ENCODE assay signal across 19 cellular contexts in genomic region chr9:93122721-93123221, GRCh38. TPM values are rescaled to one million over a fixed set of nuclear protein-coding genes. Genes with fewer than 3 reads are reported as not detected.
DNase-seq lines count a peak whose midpoint lies in the region; ATAC-seq and TF ChIP-seq lines count a peak whose summit lies in the region.
"Had no signal": no experiment of that assay in that cellular context is flagged by ENCODE, and none has a peak within 500 bp of the region (broad histone marks: within the 10 kb centered on the region; RNA-seq: fewer than 3 reads in every experiment).

No MANE protein-coding gene starts in this region.

- no peaks in the 10 kb centered on the region for H3K27me3 ChIP-seq in right cardiac atrium (ENCODE audit: control insufficient read depth, insufficient read depth)
- H3K27me3 ChIP-seq in heart right ventricle, result no peaks in the 10 kb centered on the region
- no peaks in the 10 kb centered on the region for H3K27me3 ChIP-seq in adrenal gland

- intact Hi-C loops in right cardiac atrium (cut with DNase I) (no loop called here), heart right ventricle (cut with DNase I) (no loop called here), adrenal gland (cut with DNase I) (no loop called here), natural killer cell (cut with micrococcal nuclease) (no loop called here), MCF 10A (cut with micrococcal nuclease) (no loop called here)

- H3K4me1 Mint-ChIP-seq in natural killer cell (peaks cover 27 to 62% of the 10 kb centered on the region in 2 donors), MCF 10A (ENCODE audit: insufficient read depth, unreplicated experiment) (peaks cover 22% of the 10 kb centered on the region)

- no peak overlapping the region for H3K4me3 Mint-ChIP-seq in natural killer cell
- H3K4me3 Mint-ChIP-seq in MCF 10A (ENCODE audit: unreplicated experiment), result no peak overlapping the region
- H3K4me3 Mint-ChIP-seq: activated T-helper 1 cell treated with anti-CD3 and anti-CD28 coated beads, Interleukin-12 subunit alpha, Interleukin-12 subunit beta, Interleukin-2, Interleukin-4 antibody, amounts not matched to agents 30 ng/mL and 10 ng/mL and 1 ng/mL, durations not matched to agents 14 hours and 24 hours and 36 hours; naive thymus-derived CD8-positive, alpha-beta T cell; T-helper 1 cell treated with Interleukin-12 subunit alpha and Interleukin-12 subunit beta and Interleukin-4 antibody, amounts not matched to agents 30 μg/mL and 1 μg/mL, for 36 hours had no signal

- TF ChIP-seq CTCF in heart right ventricle (IDR thresholded peaks at IDR 0.05) (no peak), adrenal gland (IDR thresholded peaks at IDR 0.05) (no peak), natural killer cell (IDR thresholded peaks at IDR 0.05) (no peak), MCF 10A (IDR thresholded peaks at IDR 0.05; ENCODE audit: unreplicated experiment) (no peak)

- CTCF ChIA-PET in MCF 10A (lab: Yijun Ruan, JAX), result no interaction called here

- peak in 2 of 3 donors; percentile 49 to 61 for DNase-seq in right cardiac atrium
- DNase-seq in heart right ventricle, result no peak
- peak; percentile 26 to 64 (median 33) for DNase-seq in adrenal gland
- peak; percentile 14 for DNase-seq in natural killer cell
- no peak for DNase-seq in MCF 10A (ENCODE audit: unreplicated experiment)
- no peak for DNase-seq in OCI-M2 (lab: John Stamatoyannopoulos, UW; ENCODE audit: unreplicated experiment)
- DNase-seq: activated CD4-positive, alpha-beta T cell treated with anti-CD3 and anti-CD28 coated beads for 1 hour; AML-193; Karpas-422; NCI-H1694; NCI-H510A treated with DMSO at 0.1 percent for 48 hours; RPMI8226; stimulated activated naive CD8-positive, alpha-beta T cell treated with anti-CD3 and anti-CD28 coated beads, Interleukin-15, Interleukin-2, amounts not matched to agents 100 U/mL and 50 U/mL, for 24 hours had no signal

- peaks cover 0 to 56% (median 24%) of the 10 kb centered on the region in 9 donors for H3K36me3 ChIP-seq in heart right ventricle
- peaks cover 0 to 55% of the 10 kb centered on the region in 2 donors for H3K36me3 ChIP-seq in adrenal gland (replicated peaks in 1 of 2)

- WGBS in right cardiac atrium, result 89% methylated on average over 14 of the region's 14 CpGs
- WGBS in heart right ventricle, 2 donors, result 92 to 93% methylated on average over 14 of the region's 14 CpGs
- 71 to 84% (median 83%) methylated on average over 5 to 14 of the region's 14 CpGs for whole genome bisulfite sequencing in adrenal gland, 4 donors

- no peak overlapping the region for H3K4me3 ChIP-seq in right cardiac atrium (ENCODE audit: low read length)
- H3K4me3 ChIP-seq in heart right ventricle, result no peak overlapping the region
- H3K4me3 ChIP-seq in adrenal gland, result no peak overlapping the region

- H3K27ac Mint-ChIP-seq in natural killer cell (peak overlapping the region in 1 of 2 donors; percentile 18), MCF 10A (ENCODE audit: low read depth, unreplicated experiment) (no peak overlapping the region)
- H3K27ac Mint-ChIP-seq: activated T-helper 1 cell treated with anti-CD3 and anti-CD28 coated beads, Interleukin-12 subunit alpha, Interleukin-12 subunit beta, Interleukin-2, Interleukin-4 antibody, amounts not matched to agents 30 ng/mL and 10 ng/mL and 1 ng/mL, durations not matched to agents 14 hours and 24 hours and 36 hours; T-helper 1 cell treated with Interleukin-12 subunit alpha and Interleukin-12 subunit beta and Interleukin-4 antibody, amounts not matched to agents 30 μg/mL and 1 μg/mL, for 36 hours had no signal

- H3K36me3 Mint-ChIP-seq in natural killer cell (no peaks in the 10 kb centered on the region), MCF 10A (ENCODE audit: insufficient read depth, unreplicated experiment) (peaks cover 65% of the 10 kb centered on the region)

- no peaks in the 10 kb centered on the region for H3K9me3 ChIP-seq in right cardiac atrium (ENCODE audit: control insufficient read depth, low read length)
- no peaks in the 10 kb centered on the region for H3K9me3 ChIP-seq in heart right ventricle
- no peaks in the 10 kb centered on the region for H3K9me3 ChIP-seq in adrenal gland (replicated peaks in 1 of 3)

- POLR2A ChIA-PET in MCF 10A (lab: Yijun Ruan, JAX), result no interaction called here

- H3K4me1 ChIP-seq in right cardiac atrium (ENCODE audit: control insufficient read depth, insufficient read depth, low read length) (peaks cover 4% of the 10 kb centered on the region), heart right ventricle (peaks cover 21 to 75% (median 34%) of the 10 kb centered on the region in 9 donors), adrenal gland (replicated peaks in 1 of 2) (peaks cover 26 to 54% of the 10 kb centered on the region in 2 donors)

- no peak for TF ChIP-seq POLR2A in adrenal gland (IDR thresholded peaks at IDR 0.05)

- H3K27ac ChIP-seq in right cardiac atrium (ENCODE audit: low read length) (no peak overlapping the region), heart right ventricle (peak overlapping the region in 1 of 10 donors; percentile 91), adrenal gland (peak overlapping the region in 2 of 5 donors; percentile 4 to 17)
- H3K27ac ChIP-seq: HL-60 had no signal

- ATAC-seq in right cardiac atrium (no peak), heart right ventricle (no peak), natural killer cell (no peak), HG03045 (IDR thresholded peaks at IDR 0.05; ENCODE audit: unreplicated experiment) (no peak), HG03135 (IDR thresholded peaks at IDR 0.05; ENCODE audit: unreplicated experiment) (no peak)
- ATAC-seq: naive thymus-derived CD8-positive, alpha-beta T cell; stimulated activated naive CD8-positive, alpha-beta T cell treated with anti-CD3 and anti-CD28 coated beads, Interleukin-15, Interleukin-2, amounts not matched to agents 100 U/mL and 50 U/mL, for 24 hours had no signal

- H3K9me3 Mint-ChIP-seq in natural killer cell, result no peaks in the 10 kb centered on the region
- H3K9me3 Mint-ChIP-seq in MCF 10A (ENCODE audit: unreplicated experiment), result no peaks in the 10 kb centered on the region
- H3K9me3 Mint-ChIP-seq: activated T-helper 1 cell treated with anti-CD3 and anti-CD28 coated beads, Interleukin-12 subunit alpha, Interleukin-12 subunit beta, Interleukin-2, Interleukin-4 antibody, amounts not matched to agents 30 ng/mL and 10 ng/mL and 1 ng/mL, durations not matched to agents 14 hours and 24 hours and 36 hours; naive thymus-derived CD8-positive, alpha-beta T cell; T-helper 1 cell treated with Interleukin-12 subunit alpha and Interleukin-12 subunit beta and Interleukin-4 antibody, amounts not matched to agents 30 μg/mL and 1 μg/mL, for 36 hours had no signal

- no TSS peak for BruUV-seq in MCF 10A (replicated peaks; lab: Mats Ljungman, UMichigan)

- H3K27me3 Mint-ChIP-seq in natural killer cell (ENCODE audit: low read depth in 2 of 2) (no peaks in the 10 kb centered on the region), MCF 10A (ENCODE audit: insufficient read depth, unreplicated experiment) (no peaks in the 10 kb centered on the region)
- H3K27me3 Mint-ChIP-seq: naive thymus-derived CD8-positive, alpha-beta T cell had no signal

RNA-seq across cellular contexts. Expression of gene NINJ1, which starts 11.3 kb away (rescaled TPM):
- 10 to 100 TPM; 42.9 to 68.4 (median 62.7) TPM for total RNA-seq in right cardiac atrium
- polyA plus RNA-seq in right cardiac atrium, result 96.2 TPM
- 10 to 100 TPM; 35.5 to 77.1 (median 41.3) TPM for total RNA-seq in heart right ventricle
- polyA plus RNA-seq in heart right ventricle, result 10 to 100 TPM; 39.8 to 50.3 TPM
- total RNA-seq in adrenal gland, result 100 to 1,000 TPM; 122 to 339 (median 181) TPM
- polyA plus RNA-seq in adrenal gland, result 100 to 1,000 TPM in 2 of 3 donors, 10 to 100 TPM in 1; 31.1 to 135 (median 101) TPM
- total RNA-seq in natural killer cell, result 100 to 1,000 TPM in 1 of 3 donors, 10 to 100 TPM in 2; 87.3 to 121 (median 93.8) TPM
- 51.0 and 64.7 TPM in 2 replicates for total RNA-seq in MCF 10A (2022)

RNA-seq across cellular contexts. Expression of gene CARD19, which starts 26.8 kb away (rescaled TPM):
- total RNA-seq in right cardiac atrium, result 10 to 100 TPM; 17.7 to 26.6 (median 22.5) TPM
- polyA plus RNA-seq in right cardiac atrium, result 30.3 TPM
- total RNA-seq in heart right ventricle, result 10 to 100 TPM; 22.3 to 33.7 (median 25.9) TPM
- polyA plus RNA-seq in heart right ventricle, result 10 to 100 TPM; 41.9 to 47.3 TPM
- total RNA-seq in adrenal gland, result 10 to 100 TPM; 29.7 to 75.0 (median 39.2) TPM
- polyA plus RNA-seq in adrenal gland, result 10 to 100 TPM; 10.7 to 69.1 (median 68.4) TPM
- total RNA-seq in natural killer cell, result 10 to 100 TPM; 30.7 to 49.1 (median 42.6) TPM
- 34.4 and 36.6 TPM in 2 replicates for total RNA-seq in MCF 10A (2022)

Comparison
In these comparisons a context has a peak if more than half of its experiments do, and no peak if none do; other contexts are left out.
1. DNase-seq: peak in right cardiac atrium (2 of 3), adrenal gland (7 of 7) and natural killer cell (single experiment); none in heart right ventricle (0 of 2), MCF 10A (single experiment) and OCI-M2 (single experiment).